1 cellular context compared by ENCODE assay signal in genomic region chr2:135004005-135004746, GRCh38.
A peak's percentile ranks its signal among the peaks of the same experiment; 100 is the strongest.
TF ChIP-seq lines count a peak whose summit lies in the region.

No MANE protein-coding gene starts in this region.

TF ChIP-seq in K562, 482 proteins besides CTCF, POLR2A, EP300 and RAD21 (continued from another document and continues in another):
- TF ChIP-seq, protein P1, sequence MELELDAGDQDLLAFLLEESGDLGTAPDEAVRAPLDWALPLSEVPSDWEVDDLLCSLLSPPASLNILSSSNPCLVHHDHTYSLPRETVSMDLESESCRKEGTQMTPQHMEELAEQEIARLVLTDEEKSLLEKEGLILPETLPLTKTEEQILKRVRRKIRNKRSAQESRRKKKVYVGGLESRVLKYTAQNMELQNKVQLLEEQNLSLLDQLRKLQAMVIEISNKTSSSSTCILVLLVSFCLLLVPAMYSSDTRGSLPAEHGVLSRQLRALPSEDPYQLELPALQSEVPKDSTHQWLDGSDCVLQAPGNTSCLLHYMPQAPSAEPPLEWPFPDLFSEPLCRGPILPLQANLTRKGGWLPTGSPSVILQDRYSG (tag; conservative IDR thresholded peaks at IDR 0.05; ENCODE audit: low read depth) = no peak
- TF ChIP-seq RCOR1 (IDR thresholded peaks at IDR 0.05; ENCODE audit: borderline replicate concordance in 1 of 2, low read depth in 2 of 2, low read length in 2 of 2) = peak in 1 of 2 experiments; percentile 48; a peak in 1 of 4 replicates
- TF ChIP-seq ZFP30 (CRISPR knock-in tag; IDR thresholded peaks at IDR 0.05; ENCODE audit: borderline replicate concordance) = no peak
- no peak for TF ChIP-seq SAFB (IDR thresholded peaks at IDR 0.05; ENCODE audit: borderline replicate concordance, low read depth, low read length)
- no peak for TF ChIP-seq TARDBP (IDR thresholded peaks at IDR 0.05)
- TF ChIP-seq SNAPC5 (CRISPR knock-in tag; IDR thresholded peaks at IDR 0.05) = no peak
- TF ChIP-seq NCOA4 (IDR thresholded peaks at IDR 0.05; ENCODE audit: partially characterized antibody) = no peak
- no peak for TF ChIP-seq ZBTB2 (IDR thresholded peaks at IDR 0.05)
- TF ChIP-seq, protein P2, sequence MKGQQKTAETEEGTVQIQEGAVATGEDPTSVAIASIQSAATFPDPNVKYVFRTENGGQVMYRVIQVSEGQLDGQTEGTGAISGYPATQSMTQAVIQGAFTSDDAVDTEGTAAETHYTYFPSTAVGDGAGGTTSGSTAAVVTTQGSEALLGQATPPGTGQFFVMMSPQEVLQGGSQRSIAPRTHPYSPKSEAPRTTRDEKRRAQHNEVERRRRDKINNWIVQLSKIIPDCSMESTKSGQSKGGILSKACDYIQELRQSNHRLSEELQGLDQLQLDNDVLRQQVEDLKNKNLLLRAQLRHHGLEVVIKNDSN (CRISPR knock-in tag; IDR thresholded peaks at IDR 0.05) = no peak
- 0 out of 2 replicates have a peak, but pooled peaks have one; percentile 32 for TF ChIP-seq ETV5 (CRISPR knock-in tag; IDR thresholded peaks at IDR 0.05; ENCODE audit: low read depth)
- 0 out of 2 replicates have a peak, but pooled peaks have one; percentile 12 for TF ChIP-seq BHLHE40 (IDR thresholded peaks at IDR 0.05; ENCODE audit: low read length)
- no peak for TF ChIP-seq GTF2A2 (tag; IDR thresholded peaks at IDR 0.05)
- no peak for TF ChIP-seq EHMT2 (IDR thresholded peaks at IDR 0.05)
- no peak for TF ChIP-seq MAFG (tag; conservative IDR thresholded peaks at IDR 0.05)
- no peak for TF ChIP-seq ZNF586 (CRISPR knock-in tag; conservative IDR thresholded peaks at IDR 0.05)
- no peak for TF ChIP-seq ELF2 (CRISPR knock-in tag; IDR thresholded peaks at IDR 0.05)
- TF ChIP-seq MBD2 (IDR thresholded peaks at IDR 0.05; ENCODE audit: borderline replicate concordance, low read depth) = no peak
- no peak for TF ChIP-seq PREB (CRISPR knock-in tag; IDR thresholded peaks at IDR 0.05)
- no peak for TF ChIP-seq ZNF79 (CRISPR knock-in tag; IDR thresholded peaks at IDR 0.05; ENCODE audit: low read depth)
- TF ChIP-seq KHSRP (IDR thresholded peaks at IDR 0.05) = no peak
- TF ChIP-seq DPF2 (IDR thresholded peaks at IDR 0.05) = no peak
- TF ChIP-seq, protein P3, sequence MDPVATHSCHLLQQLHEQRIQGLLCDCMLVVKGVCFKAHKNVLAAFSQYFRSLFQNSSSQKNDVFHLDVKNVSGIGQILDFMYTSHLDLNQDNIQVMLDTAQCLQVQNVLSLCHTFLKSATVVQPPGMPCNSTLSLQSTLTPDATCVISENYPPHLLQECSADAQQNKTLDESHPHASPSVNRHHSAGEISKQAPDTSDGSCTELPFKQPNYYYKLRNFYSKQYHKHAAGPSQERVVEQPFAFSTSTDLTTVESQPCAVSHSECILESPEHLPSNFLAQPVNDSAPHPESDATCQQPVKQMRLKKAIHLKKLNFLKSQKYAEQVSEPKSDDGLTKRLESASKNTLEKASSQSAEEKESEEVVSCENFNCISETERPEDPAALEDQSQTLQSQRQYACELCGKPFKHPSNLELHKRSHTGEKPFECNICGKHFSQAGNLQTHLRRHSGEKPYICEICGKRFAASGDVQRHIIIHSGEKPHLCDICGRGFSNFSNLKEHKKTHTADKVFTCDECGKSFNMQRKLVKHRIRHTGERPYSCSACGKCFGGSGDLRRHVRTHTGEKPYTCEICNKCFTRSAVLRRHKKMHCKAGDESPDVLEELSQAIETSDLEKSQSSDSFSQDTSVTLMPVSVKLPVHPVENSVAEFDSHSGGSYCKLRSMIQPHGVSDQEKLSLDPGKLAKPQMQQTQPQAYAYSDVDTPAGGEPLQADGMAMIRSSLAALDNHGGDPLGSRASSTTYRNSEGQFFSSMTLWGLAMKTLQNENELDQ (CRISPR knock-in tag; IDR thresholded peaks at IDR 0.05; ENCODE audit: borderline replicate concordance) = no peak
- TF ChIP-seq, protein P4, sequence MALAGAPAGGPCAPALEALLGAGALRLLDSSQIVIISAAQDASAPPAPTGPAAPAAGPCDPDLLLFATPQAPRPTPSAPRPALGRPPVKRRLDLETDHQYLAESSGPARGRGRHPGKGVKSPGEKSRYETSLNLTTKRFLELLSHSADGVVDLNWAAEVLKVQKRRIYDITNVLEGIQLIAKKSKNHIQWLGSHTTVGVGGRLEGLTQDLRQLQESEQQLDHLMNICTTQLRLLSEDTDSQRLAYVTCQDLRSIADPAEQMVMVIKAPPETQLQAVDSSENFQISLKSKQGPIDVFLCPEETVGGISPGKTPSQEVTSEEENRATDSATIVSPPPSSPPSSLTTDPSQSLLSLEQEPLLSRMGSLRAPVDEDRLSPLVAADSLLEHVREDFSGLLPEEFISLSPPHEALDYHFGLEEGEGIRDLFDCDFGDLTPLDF (CRISPR knock-in tag; IDR thresholded peaks at IDR 0.05) = no peak
- 0 out of 2 replicates have a peak, but pooled peaks have one; percentile 4 for TF ChIP-seq CREM (IDR thresholded peaks at IDR 0.05; ENCODE audit: low read depth)
- 0 out of 4 replicates have a peak, but pooled peaks of 1 of the 2 experiments have one; percentile 24 for TF ChIP-seq MNT (conservative IDR thresholded peaks at IDR 0.05)
- TF ChIP-seq BRCA1 (IDR thresholded peaks at IDR 0.05) = no peak
- no peak for TF ChIP-seq BRCA1 (CRISPR knock-in tag; IDR thresholded peaks at IDR 0.05)
- TF ChIP-seq DMBX1 (CRISPR knock-in tag; IDR thresholded peaks at IDR 0.05; ENCODE audit: borderline replicate concordance) = no peak
- TF ChIP-seq BRD4 (IDR thresholded peaks at IDR 0.05) = no peak
- TF ChIP-seq CC2D1A (IDR thresholded peaks at IDR 0.05) = 0 out of 2 replicates have a peak, but pooled peaks have one; percentile 21
- TF ChIP-seq, protein P5, sequence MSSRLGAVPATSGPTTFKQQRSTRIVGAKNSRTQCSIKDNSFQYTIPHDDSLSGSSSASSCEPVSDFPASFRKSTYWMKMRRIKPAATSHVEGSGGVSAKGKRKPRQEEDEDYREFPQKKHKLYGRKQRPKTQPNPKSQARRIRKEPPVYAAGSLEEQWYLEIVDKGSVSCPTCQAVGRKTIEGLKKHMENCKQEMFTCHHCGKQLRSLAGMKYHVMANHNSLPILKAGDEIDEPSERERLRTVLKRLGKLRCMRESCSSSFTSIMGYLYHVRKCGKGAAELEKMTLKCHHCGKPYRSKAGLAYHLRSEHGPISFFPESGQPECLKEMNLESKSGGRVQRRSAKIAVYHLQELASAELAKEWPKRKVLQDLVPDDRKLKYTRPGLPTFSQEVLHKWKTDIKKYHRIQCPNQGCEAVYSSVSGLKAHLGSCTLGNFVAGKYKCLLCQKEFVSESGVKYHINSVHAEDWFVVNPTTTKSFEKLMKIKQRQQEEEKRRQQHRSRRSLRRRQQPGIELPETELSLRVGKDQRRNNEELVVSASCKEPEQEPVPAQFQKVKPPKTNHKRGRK (tag; IDR thresholded peaks at IDR 0.05) = no peak
- TF ChIP-seq RREB1 (CRISPR knock-in tag; IDR thresholded peaks at IDR 0.05) = no peak
- TF ChIP-seq ZC3H4 (CRISPR knock-in tag; IDR thresholded peaks at IDR 0.05; ENCODE audit: borderline replicate concordance) = no peak
- no peak for TF ChIP-seq DACH1 (IDR thresholded peaks at IDR 0.05; ENCODE audit: partially characterized antibody)
- 0 out of 2 replicates have a peak, but pooled peaks have one; percentile 56 for TF ChIP-seq ZNF12 (CRISPR knock-in tag; IDR thresholded peaks at IDR 0.05)
- no peak for TF ChIP-seq MYNN (IDR thresholded peaks at IDR 0.05)
- no peak for TF ChIP-seq MYNN (CRISPR knock-in tag; IDR thresholded peaks at IDR 0.05)
- TF ChIP-seq PRMT5 (CRISPR knock-in tag; IDR thresholded peaks at IDR 0.05) = no peak
- TF ChIP-seq GABPA (tag; conservative IDR thresholded peaks at IDR 0.05; ENCODE audit: low read depth) = no peak
- no peak for TF ChIP-seq BACH1 (tag; IDR thresholded peaks at IDR 0.05)
- TF ChIP-seq TAF9B (IDR thresholded peaks at IDR 0.05; ENCODE audit: partially characterized antibody) = no peak
- TF ChIP-seq SIX5 (IDR thresholded peaks at IDR 0.05; ENCODE audit: borderline replicate concordance in 1 of 2, insufficient read depth in 1 of 2, low read depth in 1 of 2, low read length in 2 of 2) = no peak
- TF ChIP-seq RBM14 (IDR thresholded peaks at IDR 0.05; ENCODE audit: borderline replicate concordance, insufficient read depth, low read depth, low read length) = no peak
- no peak for TF ChIP-seq ZNF263 (CRISPR knock-in tag; IDR thresholded peaks at IDR 0.05; ENCODE audit: borderline replicate concordance)
- TF ChIP-seq NFATC3 (IDR thresholded peaks at IDR 0.05) = no peak
- no peak for TF ChIP-seq RUNX1 (IDR thresholded peaks at IDR 0.05; ENCODE audit: low read depth)
- TF ChIP-seq KAT8 (IDR thresholded peaks at IDR 0.05; ENCODE audit: low read depth) = no peak
- TF ChIP-seq HDGF (IDR thresholded peaks at IDR 0.05) = no peak
- TF ChIP-seq MYBL2 (IDR thresholded peaks at IDR 0.05; ENCODE audit: low read depth) = no peak
- TF ChIP-seq MYBL2 (CRISPR knock-in tag; IDR thresholded peaks at IDR 0.05; ENCODE audit: borderline replicate concordance) = no peak
- TF ChIP-seq NR1H2 (CRISPR knock-in tag; IDR thresholded peaks at IDR 0.05) = 0 out of 2 replicates have a peak, but pooled peaks have one; percentile 65
- no peak for TF ChIP-seq TRIM24 (IDR thresholded peaks at IDR 0.05)
- no peak for TF ChIP-seq BMI1 (IDR thresholded peaks at IDR 0.05; ENCODE audit: low read length)
- TF ChIP-seq ELK1 (CRISPR knock-in tag; IDR thresholded peaks at IDR 0.05) = no peak
